ENCODE assay signal across 1 cellular context in genomic region chr17:76495663-76496400, GRCh38.
TF ChIP-seq lines count a peak whose summit lies in the region.

No MANE protein-coding gene starts in this region.

TF ChIP-seq in H1, 55 proteins besides CTCF, POLR2A, EP300 and RAD21:
- no peak for TF ChIP-seq FOSL1 (IDR thresholded peaks at IDR 0.05; ENCODE audit: insufficient read depth, low read depth, low read length)
- TF ChIP-seq KDM5A (IDR thresholded peaks at IDR 0.05; ENCODE audit: low read length) = no peak
- no peak for TF ChIP-seq SP4 (IDR thresholded peaks at IDR 0.05; ENCODE audit: low read length)
- TF ChIP-seq POU5F1 (IDR thresholded peaks at IDR 0.05; ENCODE audit: low read depth, low read length) = no peak
- no peak for TF ChIP-seq CTBP2 (IDR thresholded peaks at IDR 0.05; ENCODE audit: borderline replicate concordance, insufficient read depth, insufficient read length, low read length)
- TF ChIP-seq SIN3A (conservative IDR thresholded peaks at IDR 0.05 in 1 of 2, IDR thresholded peaks at IDR 0.05 in 1 of 2; ENCODE audit: low read depth in 1 of 2, low read length in 2 of 2) = no peak
- TF ChIP-seq SP1 (IDR thresholded peaks at IDR 0.05; ENCODE audit: low read depth, low read length) = no peak
- no peak for TF ChIP-seq JUND (IDR thresholded peaks at IDR 0.05; ENCODE audit: low read length)
- TF ChIP-seq TCF12 (IDR thresholded peaks at IDR 0.05; ENCODE audit: low read depth, low read length) = no peak
- TF ChIP-seq TBP (IDR thresholded peaks at IDR 0.05; ENCODE audit: low read depth, low read length) = no peak
- TF ChIP-seq ASH2L (IDR thresholded peaks at IDR 0.05; ENCODE audit: low read length) = no peak
- no peak for TF ChIP-seq SUZ12 (IDR thresholded peaks at IDR 0.05; ENCODE audit: low read length)
- no peak for TF ChIP-seq ATF3 (IDR thresholded peaks at IDR 0.05; ENCODE audit: insufficient read depth, low read depth, low read length)
- no peak for TF ChIP-seq MAFK (IDR thresholded peaks at IDR 0.05; ENCODE audit: low read depth, low read length)
- TF ChIP-seq SRF (IDR thresholded peaks at IDR 0.05; ENCODE audit: low read depth, low read length) = no peak
- TF ChIP-seq JUN (IDR thresholded peaks at IDR 0.05; ENCODE audit: low read depth, low read length) = no peak
- no peak for TF ChIP-seq CHD1 (IDR thresholded peaks at IDR 0.05; ENCODE audit: low read depth, low read length)
- no peak for TF ChIP-seq EZH2 (IDR thresholded peaks at IDR 0.05; ENCODE audit: low read depth, low read length, severe bottlenecking)
- no peak for TF ChIP-seq ZNF274 (IDR thresholded peaks at IDR 0.05; ENCODE audit: borderline replicate concordance, extremely low read depth, low read length)
